11 cellular contexts compared by ENCODE assay signal in genomic region chr16:69327585-69328310, GRCh38. TPM values are rescaled to one million over a fixed set of nuclear protein-coding genes. Genes with fewer than 3 reads are reported as not detected.
DNase-seq lines count a peak whose midpoint lies in the region; ATAC-seq, FAIRE-seq and TF ChIP-seq lines count a peak whose summit lies in the region.
"Had no signal": no experiment of that assay in that cellular context is flagged by ENCODE, and none has a peak within 500 bp of the region (broad histone marks: within the 10 kb centered on the region; RNA-seq: fewer than 3 reads in every experiment).

No MANE protein-coding gene starts in this region.

- no peak for TF ChIP-seq CTCF in natural killer cell (IDR thresholded peaks at IDR 0.05)
- no peak for TF ChIP-seq CTCF in HepG2 (CRISPR knock-in tag; IDR thresholded peaks at IDR 0.05)
- no peak for TF ChIP-seq CTCF in GM20000 (IDR thresholded peaks at IDR 0.05; ENCODE audit: extremely low read depth, missing control alignments)

- peaks cover 5% of the 10 kb centered on the region for H3K36me3 Mint-ChIP-seq in natural killer cell treated with Interleukin-12 subunit alpha and Interleukin-12 subunit beta and Interleukin-15 and Interleukin-18, amount 100 ng/mL, for 72 hours
- no peaks in the 10 kb centered on the region for H3K36me3 Mint-ChIP-seq in natural killer cell
- H3K36me3 Mint-ChIP-seq in activated T-cell treated with anti-CD3 and anti-CD28 coated beads, Interleukin-2, amount 50 U/mL, for 24 hours (ENCODE audit: low read depth) = peaks cover 87% of the 10 kb centered on the region

- H3K27me3 ChIP-seq in HepG2 (ENCODE audit: control insufficient read depth in 1 of 2, insufficient read depth in 2 of 2, low read length in 2 of 2) (no peaks in the 10 kb centered on the region), aorta (ENCODE audit: control insufficient read depth in 1 of 2, insufficient read depth in 2 of 2, low read length in 1 of 2) (no peaks in the 10 kb centered on the region), small intestine (ENCODE audit: control insufficient read depth in 2 of 2, insufficient read depth in 2 of 2, low read length in 2 of 2) (no peaks in the 10 kb centered on the region)

- H3K4me2 ChIP-seq in HepG2 (ENCODE audit: low read depth, low read length) = peak overlapping the region; percentile 80

- BruUV-seq in HepG2 (replicated peaks; lab: Mats Ljungman, UMichigan) = no TSS peak

- 89% methylated on average over 14 of the region's 14 CpGs for WGBS in HepG2 (ENCODE audit: low lambda C conversion rate)
- 91 to 93% methylated on average over 14 of the region's 14 CpGs for WGBS in aorta, 2 donors
- WGBS in small intestine, 3 donors = 57 to 82% (median 69%) methylated on average over 14 of the region's 14 CpGs

- H3K9me3 ChIP-seq in HepG2 (ENCODE audit: low read length) (no peaks in the 10 kb centered on the region), aorta (ENCODE audit: control insufficient read depth, low read length) (no peaks in the 10 kb centered on the region), small intestine (ENCODE audit: control insufficient read depth, low read depth) (no peaks in the 10 kb centered on the region)

- H3K4me3 ChIP-seq in HepG2 (replicated peaks in 1 of 3; ENCODE audit: insufficient read depth in 1 of 3, low read depth in 2 of 3, low read length in 3 of 3) = peak overlapping the region in 2 of 3 experiments; percentile 84 to 88; a peak in 5 of 6 replicates
- no peak overlapping the region for H3K4me3 ChIP-seq in aorta (ENCODE audit: low read length in 2 of 2)
- no peak overlapping the region for H3K4me3 ChIP-seq in small intestine (ENCODE audit: low read depth in 1 of 2, low read length in 2 of 2)

- peaks cover 31% of the 10 kb centered on the region for H4K20me1 ChIP-seq in HepG2 (ENCODE audit: insufficient read depth, low read length)

- H3K4me1 Mint-ChIP-seq in natural killer cell treated with Interleukin-12 subunit alpha and Interleukin-12 subunit beta and Interleukin-15 and Interleukin-18, amount 100 ng/mL, for 72 hours (ENCODE audit: low read depth in 2 of 2) = peaks cover 23 to 25% of the 10 kb centered on the region in 2 donors
- peaks cover 14 to 24% of the 10 kb centered on the region in 2 donors for H3K4me1 Mint-ChIP-seq in natural killer cell
- peaks cover 58% of the 10 kb centered on the region for H3K4me1 Mint-ChIP-seq in activated T-cell treated with anti-CD3 and anti-CD28 coated beads, Interleukin-2, amount 50 U/mL, for 24 hours (ENCODE audit: low read depth)

- no peak for DNase-seq in natural killer cell treated with Interleukin-12 subunit alpha and Interleukin-12 subunit beta and Interleukin-15 and Interleukin-18, amount 100 ng/mL, for 72 hours (ENCODE audit: low spot score)
- no peak for DNase-seq in natural killer cell
- DNase-seq in activated T-cell treated with anti-CD3 and anti-CD28 coated beads, Interleukin-2, amount 50 U/mL, for 24 hours = peak; percentile 24
- DNase-seq in HepG2 (ENCODE audit: low spot score) = no peak
- peak; percentile 26 to 44 for DNase-seq in aorta
- no peak for DNase-seq in GM20000 (ENCODE audit: low spot score)
- DNase-seq in small intestine = no peak
- DNase-seq: effector memory CD8-positive, alpha-beta T cell; MV-4-11 had no signal

- H3K9me3 Mint-ChIP-seq in natural killer cell treated with Interleukin-12 subunit alpha and Interleukin-12 subunit beta and Interleukin-15 and Interleukin-18, amount 100 ng/mL, for 72 hours = no peaks in the 10 kb centered on the region
- H3K9me3 Mint-ChIP-seq in natural killer cell = no peaks in the 10 kb centered on the region
- H3K9me3 Mint-ChIP-seq in activated T-cell treated with anti-CD3 and anti-CD28 coated beads, Interleukin-2, amount 50 U/mL, for 24 hours = no peaks in the 10 kb centered on the region
- H3K9me3 Mint-ChIP-seq: effector memory CD8-positive, alpha-beta T cell had no signal

- H2AFZ ChIP-seq in HepG2 (ENCODE audit: low read length) = no peak overlapping the region

- peak overlapping the region; percentile 88 for H3K9ac ChIP-seq in HepG2 (ENCODE audit: insufficient read depth, low read depth, low read length)

- no peak for ATAC-seq in natural killer cell treated with Interleukin-12 subunit alpha and Interleukin-12 subunit beta and Interleukin-15 and Interleukin-18, amount 100 ng/mL, for 72 hours
- ATAC-seq in natural killer cell (no peak), HepG2 (no peak), aorta (ENCODE audit: low FRiP score) (no peak), HG03097 (IDR thresholded peaks at IDR 0.05; ENCODE audit: low FRiP score, unreplicated experiment) (no peak)
- ATAC-seq: effector memory CD8-positive, alpha-beta T cell had no signal

- no peak for TF ChIP-seq RAD21 in HepG2 (CRISPR knock-in tag; IDR thresholded peaks at IDR 0.05)

- H3K27me3 Mint-ChIP-seq in natural killer cell treated with Interleukin-12 subunit alpha and Interleukin-12 subunit beta and Interleukin-15 and Interleukin-18, amount 100 ng/mL, for 72 hours = no peaks in the 10 kb centered on the region
- no peaks in the 10 kb centered on the region for H3K27me3 Mint-ChIP-seq in natural killer cell (ENCODE audit: low read depth in 2 of 2)
- H3K27me3 Mint-ChIP-seq in activated T-cell treated with anti-CD3 and anti-CD28 coated beads, Interleukin-2, amount 50 U/mL, for 24 hours = no peaks in the 10 kb centered on the region
- H3K27me3 Mint-ChIP-seq: effector memory CD8-positive, alpha-beta T cell had no signal

- TF ChIP-seq EP300 in HepG2 (IDR thresholded peaks at IDR 0.05; ENCODE audit: low read depth in 2 of 2, low read length in 2 of 2) = no peak
- TF ChIP-seq EP300 in HepG2 (CRISPR knock-in tag; IDR thresholded peaks at IDR 0.05; ENCODE audit: borderline replicate concordance) = no peak

- H3K4me1 ChIP-seq in HepG2 (ENCODE audit: insufficient read depth, low read length) (peaks cover 65% of the 10 kb centered on the region), aorta (ENCODE audit: control insufficient read depth in 1 of 2, insufficient read depth in 2 of 2, low read length in 2 of 2) (no peaks in the 10 kb centered on the region), small intestine (ENCODE audit: control insufficient read depth in 2 of 2, insufficient read depth in 1 of 2, low read depth in 1 of 2, low read length in 1 of 2) (peaks cover 9 to 10% of the 10 kb centered on the region in 2 donors)

- no peak for FAIRE-seq in HepG2 (lab: Jason Lieb, UNC)
- FAIRE-seq in small intestine (lab: Jason Lieb, UNC) = no peak

- POLR2A ChIA-PET in HepG2 (lab: Yijun Ruan, JAX) = interaction anchor here (1.7 to 5.8 kb wide), 3 partner anchors 12 to 52 kb away, joined by 5 to 52 read pairs (median 5); partner anchors contain the start of genes COG8, NIP7 and TMED6

- H3K79me2 ChIP-seq in HepG2 (ENCODE audit: insufficient read depth, low read length) = peaks cover 62% of the 10 kb centered on the region

- H3K27ac Mint-ChIP-seq in natural killer cell treated with Interleukin-12 subunit alpha and Interleukin-12 subunit beta and Interleukin-15 and Interleukin-18, amount 100 ng/mL, for 72 hours = no peak overlapping the region
- H3K27ac Mint-ChIP-seq in natural killer cell = peak overlapping the region in 1 of 2 donors; percentile 27
- H3K27ac Mint-ChIP-seq in activated T-cell treated with anti-CD3 and anti-CD28 coated beads, Interleukin-2, amount 50 U/mL, for 24 hours = peak overlapping the region; percentile 90

- peak overlapping the region; percentile 79 for H3K4me3 Mint-ChIP-seq in natural killer cell treated with Interleukin-12 subunit alpha and Interleukin-12 subunit beta and Interleukin-15 and Interleukin-18, amount 100 ng/mL, for 72 hours
- no peak overlapping the region for H3K4me3 Mint-ChIP-seq in natural killer cell
- peak overlapping the region; percentile 87 for H3K4me3 Mint-ChIP-seq in activated T-cell treated with anti-CD3 and anti-CD28 coated beads, Interleukin-2, amount 50 U/mL, for 24 hours

- H3K27ac ChIP-seq in HepG2 (ENCODE audit: extremely low read length, insufficient read depth, low read length) (peak overlapping the region; percentile 68), aorta (ENCODE audit: low read depth in 1 of 2, low read length in 2 of 2) (no peak overlapping the region), small intestine (ENCODE audit: low read depth in 1 of 2, low read length in 1 of 2) (no peak overlapping the region)

- peaks cover 18 to 40% of the 10 kb centered on the region in 2 experiments for H3K36me3 ChIP-seq in HepG2 (replicated peaks in 1 of 2; ENCODE audit: control insufficient read depth in 1 of 2, insufficient read depth in 2 of 2, low read length in 2 of 2)
- peaks cover 0 to 10% of the 10 kb centered on the region in 2 donors for H3K36me3 ChIP-seq in aorta (ENCODE audit: control insufficient read depth in 1 of 2, insufficient read depth in 2 of 2, low read length in 1 of 2)
- H3K36me3 ChIP-seq in small intestine (ENCODE audit: control insufficient read depth in 2 of 2, insufficient read depth in 2 of 2, low read length in 2 of 2) = peaks cover 8 to 9% of the 10 kb centered on the region in 2 donors

- intact Hi-C loops in natural killer cell (cut with micrococcal nuclease) (loop anchor here (10.0 kb wide), 1 partner anchor 127 kb away; no protein-coding TSS in a partner anchor), HepG2 (cut with micrococcal nuclease; ENCODE audit: unreplicated experiment) (loop anchor here (2.0 kb wide), 1 partner anchor 17 kb away; the partner anchor contains the start of gene VPS4A), aorta (cut with DNase I) (no loop called here)

- CTCF ChIA-PET in HepG2 (lab: Yijun Ruan, JAX; ENCODE audit: low intra/inter-chr PET ratio, low total read pairs) = no interaction called here

- peak in 1 of 2 experiments; percentile 2; a peak in 1 of 4 replicates for TF ChIP-seq POLR2A in HepG2 (IDR thresholded peaks at IDR 0.05; ENCODE audit: insufficient read depth in 1 of 2, low read depth in 2 of 2, low read length in 2 of 2)

- in situ Hi-C loops in HepG2 (cut with HindIII; ENCODE audit: extremely low pct_ligation_motif_present, low pct_unique_long_range_greater_than_20kb) = no loop called here

RNA-seq across cellular contexts. Expression of gene PDF, which starts 2.6 kb away (rescaled TPM):
- 10 to 100 TPM; 15.6 to 26.9 TPM for total RNA-seq in natural killer cell treated with Interleukin-12 subunit alpha and Interleukin-12 subunit beta and Interleukin-15 and Interleukin-18, amount 100 ng/mL, for 72 hours
- total RNA-seq in natural killer cell (1 to 10 TPM; 3.0 to 5.7 (median 4.6) TPM), HepG2 (2016; rRNA removed; fragmentation: Illumina TruSeq; extraction: Trizol) (26.8 and 48.8 TPM in 2 replicates), aorta (1 to 10 TPM; 5.7 to 6.0 TPM)
- 18.2 and 24.6 TPM in 2 replicates for total RNA-seq in HepG2 (2016; cell fraction: cytosol; rRNA removed; fragmentation: Illumina TruSeq; extraction: Trizol; ENCODE audit: low read depth)
- 28.5 and 44.0 TPM in 2 replicates for total RNA-seq in HepG2 (2016; cell fraction: insoluble cytoplasmic fraction; rRNA removed; fragmentation: Illumina TruSeq; extraction: Trizol)
- 38.4 and 44.7 TPM in 2 replicates for total RNA-seq in HepG2 (2016; cell fraction: membrane; rRNA removed; fragmentation: Illumina TruSeq; extraction: Trizol)
- total RNA-seq in HepG2 (2016; cell fraction: nucleus; rRNA removed; fragmentation: Illumina TruSeq; extraction: Trizol) = 29.9 and 30.3 TPM in 2 replicates
- polyA plus RNA-seq in HepG2 (2011; rRNA removed) (12.4 and 15.5 TPM in 2 replicates), aorta (1 to 10 TPM; 3.6 to 4.0 TPM), small intestine (10 to 100 TPM in 1 of 3 donors, 1 to 10 TPM in 2; 3.8 to 18.1 (median 4.6) TPM)
- 22.8 and 23.1 TPM in 2 replicates for polyA plus RNA-seq in HepG2 (2011; cell fraction: cytosol; rRNA removed)
- polyA plus RNA-seq in HepG2 (2011; cell fraction: nucleus; rRNA removed) = 24.7 and 25.0 TPM in 2 replicates
- 6.4 and 8.7 TPM in 2 replicates for polyA plus RNA-seq in HepG2 (2012)
- 23.5 and 29.1 TPM in 2 replicates for polyA plus RNA-seq in HepG2 (2016; cell fraction: cytosol; fragmentation: Illumina TruSeq; extraction: Trizol; ENCODE audit: low read depth)
- 23.7 and 27.1 TPM in 2 replicates for polyA plus RNA-seq in HepG2 (2016; cell fraction: insoluble cytoplasmic fraction; fragmentation: Illumina TruSeq; extraction: Trizol; ENCODE audit: low read depth)
- polyA plus RNA-seq in HepG2 (2016; cell fraction: membrane; fragmentation: Illumina TruSeq; extraction: Trizol; ENCODE audit: low read depth) = 21.1 and 25.6 TPM in 2 replicates
- 37.8 and 54.6 TPM in 2 replicates for polyA plus RNA-seq in HepG2 (2016; cell fraction: nucleus; fragmentation: Illumina TruSeq; extraction: Trizol; ENCODE audit: insufficient read depth, low read depth)
- polyA minus RNA-seq in HepG2 (2011; rRNA and poly(A)+ RNA removed; ENCODE audit: low replicate concordance) = 4.4 and 16.0 TPM in 2 replicates
- 15.6 and 19.5 TPM in 2 replicates for polyA minus RNA-seq in HepG2 (2011; cell fraction: cytosol; rRNA and poly(A)+ RNA removed)
- polyA minus RNA-seq in HepG2 (2011; cell fraction: nucleus; rRNA and poly(A)+ RNA removed) = 6.3 and 19.4 TPM in 2 replicates

RNA-seq across cellular contexts. Expression of gene COG8, which starts 11.6 kb away (rescaled TPM):
- 10 to 100 TPM; 29.6 to 39.0 TPM for total RNA-seq in natural killer cell treated with Interleukin-12 subunit alpha and Interleukin-12 subunit beta and Interleukin-15 and Interleukin-18, amount 100 ng/mL, for 72 hours
- total RNA-seq in natural killer cell (10 to 100 TPM; 26.3 to 34.6 (median 29.0) TPM), HepG2 (2016; rRNA removed; fragmentation: Illumina TruSeq; extraction: Trizol) (52.1 and 55.3 TPM in 2 replicates), aorta (10 to 100 TPM; 21.5 to 29.4 TPM)
- total RNA-seq in HepG2 (2016; cell fraction: cytosol; rRNA removed; fragmentation: Illumina TruSeq; extraction: Trizol; ENCODE audit: low read depth) = 10.7 and 10.9 TPM in 2 replicates
- total RNA-seq in HepG2 (2016; cell fraction: insoluble cytoplasmic fraction; rRNA removed; fragmentation: Illumina TruSeq; extraction: Trizol) = 51.4 and 55.0 TPM in 2 replicates
- total RNA-seq in HepG2 (2016; cell fraction: membrane; rRNA removed; fragmentation: Illumina TruSeq; extraction: Trizol) = 19.3 and 21.7 TPM in 2 replicates
- 36.9 and 39.9 TPM in 2 replicates for total RNA-seq in HepG2 (2016; cell fraction: nucleus; rRNA removed; fragmentation: Illumina TruSeq; extraction: Trizol)
- polyA plus RNA-seq in HepG2 (2011; rRNA removed) (45.5 and 53.9 TPM in 2 replicates), aorta (10 to 100 TPM in 1 of 2 donors, 1 to 10 TPM in 1; 5.3 to 16.5 TPM), small intestine (10 to 100 TPM; 13.0 to 24.0 (median 14.5) TPM)
- polyA plus RNA-seq in HepG2 (2011; cell fraction: cytosol; rRNA removed) = 41.6 and 42.2 TPM in 2 replicates
- polyA plus RNA-seq in HepG2 (2011; cell fraction: nucleus; rRNA removed) = 54.2 and 55.8 TPM in 2 replicates
- 25.6 and 25.8 TPM in 2 replicates for polyA plus RNA-seq in HepG2 (2012)
- polyA plus RNA-seq in HepG2 (2016; cell fraction: cytosol; fragmentation: Illumina TruSeq; extraction: Trizol; ENCODE audit: low read depth) = 4.5 and 4.6 TPM in 2 replicates
- polyA plus RNA-seq in HepG2 (2016; cell fraction: insoluble cytoplasmic fraction; fragmentation: Illumina TruSeq; extraction: Trizol; ENCODE audit: low read depth) = 43.6 and 45.3 TPM in 2 replicates
- polyA plus RNA-seq in HepG2 (2016; cell fraction: membrane; fragmentation: Illumina TruSeq; extraction: Trizol; ENCODE audit: low read depth) = 8.1 and 10.3 TPM in 2 replicates
- 58.0 and 62.4 TPM in 2 replicates for polyA plus RNA-seq in HepG2 (2016; cell fraction: nucleus; fragmentation: Illumina TruSeq; extraction: Trizol; ENCODE audit: insufficient read depth, low read depth)
- 107 and 148 TPM in 2 replicates for polyA minus RNA-seq in HepG2 (2011; rRNA and poly(A)+ RNA removed; ENCODE audit: low replicate concordance)
- polyA minus RNA-seq in HepG2 (2011; cell fraction: cytosol; rRNA and poly(A)+ RNA removed) = 58.2 and 58.3 TPM in 2 replicates
- 63.6 and 70.5 TPM in 2 replicates for polyA minus RNA-seq in HepG2 (2011; cell fraction: nucleus; rRNA and poly(A)+ RNA removed)

RNA-seq across cellular contexts. Expression of gene NIP7, which starts 11.8 kb away (rescaled TPM):
- 10 to 100 TPM; 52.3 to 82.8 TPM for total RNA-seq in natural killer cell treated with Interleukin-12 subunit alpha and Interleukin-12 subunit beta and Interleukin-15 and Interleukin-18, amount 100 ng/mL, for 72 hours
- total RNA-seq in natural killer cell (10 to 100 TPM; 33.7 to 41.8 (median 37.7) TPM), HepG2 (2016; rRNA removed; fragmentation: Illumina TruSeq; extraction: Trizol) (114 and 144 TPM in 2 replicates), aorta (10 to 100 TPM; 11.5 to 21.3 TPM)
- total RNA-seq in HepG2 (2016; cell fraction: cytosol; rRNA removed; fragmentation: Illumina TruSeq; extraction: Trizol; ENCODE audit: low read depth) = 18.2 and 22.3 TPM in 2 replicates
- 111 and 158 TPM in 2 replicates for total RNA-seq in HepG2 (2016; cell fraction: insoluble cytoplasmic fraction; rRNA removed; fragmentation: Illumina TruSeq; extraction: Trizol)
- total RNA-seq in HepG2 (2016; cell fraction: membrane; rRNA removed; fragmentation: Illumina TruSeq; extraction: Trizol) = 44.6 and 49.9 TPM in 2 replicates
- total RNA-seq in HepG2 (2016; cell fraction: nucleus; rRNA removed; fragmentation: Illumina TruSeq; extraction: Trizol) = 41.5 and 45.6 TPM in 2 replicates
- polyA plus RNA-seq in HepG2 (2011; rRNA removed) (14.0 and 15.3 TPM in 2 replicates), aorta (10 to 100 TPM in 1 of 2 donors, 1 to 10 TPM in 1; 7.1 to 14.5 TPM), small intestine (10 to 100 TPM; 15.1 to 16.4 (median 15.2) TPM)
- polyA plus RNA-seq in HepG2 (2011; cell fraction: cytosol; rRNA removed) = 14.2 and 20.2 TPM in 2 replicates
- 6.7 and 10.3 TPM in 2 replicates for polyA plus RNA-seq in HepG2 (2011; cell fraction: nucleus; rRNA removed)
- polyA plus RNA-seq in HepG2 (2012) = 36.0 and 46.6 TPM in 2 replicates
- 8.3 and 9.9 TPM in 2 replicates for polyA plus RNA-seq in HepG2 (2016; cell fraction: cytosol; fragmentation: Illumina TruSeq; extraction: Trizol; ENCODE audit: low read depth)
- 140 and 161 TPM in 2 replicates for polyA plus RNA-seq in HepG2 (2016; cell fraction: insoluble cytoplasmic fraction; fragmentation: Illumina TruSeq; extraction: Trizol; ENCODE audit: low read depth)
- polyA plus RNA-seq in HepG2 (2016; cell fraction: membrane; fragmentation: Illumina TruSeq; extraction: Trizol; ENCODE audit: low read depth) = 25.6 and 25.8 TPM in 2 replicates
- polyA plus RNA-seq in HepG2 (2016; cell fraction: nucleus; fragmentation: Illumina TruSeq; extraction: Trizol; ENCODE audit: insufficient read depth, low read depth) = 69.5 and 74.1 TPM in 2 replicates
- 18.1 and 22.6 TPM in 2 replicates for polyA minus RNA-seq in HepG2 (2011; rRNA and poly(A)+ RNA removed; ENCODE audit: low replicate concordance)
- polyA minus RNA-seq in HepG2 (2011; cell fraction: cytosol; rRNA and poly(A)+ RNA removed) = 14.7 and 15.0 TPM in 2 replicates
- polyA minus RNA-seq in HepG2 (2011; cell fraction: nucleus; rRNA and poly(A)+ RNA removed) = 21.9 and 26.0 TPM in 2 replicates

RNA-seq across cellular contexts. Expression of gene VPS4A, which starts 16.6 kb away (rescaled TPM):
- 10 to 100 TPM; 41.5 to 45.8 TPM for total RNA-seq in natural killer cell treated with Interleukin-12 subunit alpha and Interleukin-12 subunit beta and Interleukin-15 and Interleukin-18, amount 100 ng/mL, for 72 hours
- 10 to 100 TPM; 60.5 to 71.5 (median 62.5) TPM for total RNA-seq in natural killer cell
- 21.0 and 27.9 TPM in 2 replicates for total RNA-seq in HepG2 (2016; rRNA removed; fragmentation: Illumina TruSeq; extraction: Trizol)
- 22.9 and 26.6 TPM in 2 replicates for total RNA-seq in HepG2 (2016; cell fraction: cytosol; rRNA removed; fragmentation: Illumina TruSeq; extraction: Trizol; ENCODE audit: low read depth)
- 20.6 and 26.3 TPM in 2 replicates for total RNA-seq in HepG2 (2016; cell fraction: insoluble cytoplasmic fraction; rRNA removed; fragmentation: Illumina TruSeq; extraction: Trizol)
- 35.0 and 37.1 TPM in 2 replicates for total RNA-seq in HepG2 (2016; cell fraction: membrane; rRNA removed; fragmentation: Illumina TruSeq; extraction: Trizol)
- total RNA-seq in HepG2 (2016; cell fraction: nucleus; rRNA removed; fragmentation: Illumina TruSeq; extraction: Trizol) = 20.1 and 24.2 TPM in 2 replicates
- polyA plus RNA-seq in HepG2 (2011; rRNA removed) = 13.2 and 15.7 TPM in 2 replicates
- 13.5 TPM in 2 replicates for polyA plus RNA-seq in HepG2 (2011; cell fraction: cytosol; rRNA removed)
- 19.8 and 23.6 TPM in 2 replicates for polyA plus RNA-seq in HepG2 (2011; cell fraction: nucleus; rRNA removed)
- polyA plus RNA-seq in HepG2 (2012) = 35.1 and 39.0 TPM in 2 replicates
- 17.7 and 22.9 TPM in 2 replicates for polyA plus RNA-seq in HepG2 (2016; cell fraction: cytosol; fragmentation: Illumina TruSeq; extraction: Trizol; ENCODE audit: low read depth)
- polyA plus RNA-seq in HepG2 (2016; cell fraction: insoluble cytoplasmic fraction; fragmentation: Illumina TruSeq; extraction: Trizol; ENCODE audit: low read depth) = 25.9 and 27.3 TPM in 2 replicates
- 29.1 and 33.5 TPM in 2 replicates for polyA plus RNA-seq in HepG2 (2016; cell fraction: membrane; fragmentation: Illumina TruSeq; extraction: Trizol; ENCODE audit: low read depth)
- 40.5 and 45.1 TPM in 2 replicates for polyA plus RNA-seq in HepG2 (2016; cell fraction: nucleus; fragmentation: Illumina TruSeq; extraction: Trizol; ENCODE audit: insufficient read depth, low read depth)
- 26.2 and 31.9 TPM in 2 replicates for polyA minus RNA-seq in HepG2 (2011; rRNA and poly(A)+ RNA removed; ENCODE audit: low replicate concordance)
- 8.4 and 11.2 TPM in 2 replicates for polyA minus RNA-seq in HepG2 (2011; cell fraction: cytosol; rRNA and poly(A)+ RNA removed)
- 15.3 and 19.3 TPM in 2 replicates for polyA minus RNA-seq in HepG2 (2011; cell fraction: nucleus; rRNA and poly(A)+ RNA removed)
- 10 to 100 TPM; 28.6 to 30.0 TPM for total RNA-seq in aorta
- polyA plus RNA-seq in aorta = 10 to 100 TPM; 25.4 to 44.6 TPM
- polyA plus RNA-seq in small intestine = 10 to 100 TPM; 23.0 to 42.7 (median 40.5) TPM

RNA-seq across cellular contexts. Expression of gene TMED6, which starts 23.8 kb away (rescaled TPM):
- 1 to 10 TPM; 1.5 to 5.0 TPM for total RNA-seq in natural killer cell treated with Interleukin-12 subunit alpha and Interleukin-12 subunit beta and Interleukin-15 and Interleukin-18, amount 100 ng/mL, for 72 hours
- 1 to 10 TPM; 1.4 to 1.8 (median 1.6) TPM for total RNA-seq in natural killer cell
- 6.4 and 14.4 TPM in 2 replicates for total RNA-seq in HepG2 (2016; rRNA removed; fragmentation: Illumina TruSeq; extraction: Trizol)
- 2.9 and 4.8 TPM in 2 replicates for total RNA-seq in HepG2 (2016; cell fraction: cytosol; rRNA removed; fragmentation: Illumina TruSeq; extraction: Trizol; ENCODE audit: low read depth)
- 9.7 and 13.1 TPM in 2 replicates for total RNA-seq in HepG2 (2016; cell fraction: insoluble cytoplasmic fraction; rRNA removed; fragmentation: Illumina TruSeq; extraction: Trizol)
- 4.0 and 4.4 TPM in 2 replicates for total RNA-seq in HepG2 (2016; cell fraction: membrane; rRNA removed; fragmentation: Illumina TruSeq; extraction: Trizol)
- 9.6 and 11.2 TPM in 2 replicates for total RNA-seq in HepG2 (2016; cell fraction: nucleus; rRNA removed; fragmentation: Illumina TruSeq; extraction: Trizol)
- polyA plus RNA-seq in HepG2 (2011; rRNA removed) = 9.8 and 10.5 TPM in 2 replicates
- polyA plus RNA-seq in HepG2 (2011; cell fraction: cytosol; rRNA removed) = 8.0 and 12.8 TPM in 2 replicates
- 3.0 and 4.5 TPM in 2 replicates for polyA plus RNA-seq in HepG2 (2011; cell fraction: nucleus; rRNA removed)
- polyA plus RNA-seq in HepG2 (2012) = 6.0 and 10.3 TPM in 2 replicates
- 3.8 and 4.3 TPM in 2 replicates for polyA plus RNA-seq in HepG2 (2016; cell fraction: cytosol; fragmentation: Illumina TruSeq; extraction: Trizol; ENCODE audit: low read depth)
- 7.5 and 10.5 TPM in 2 replicates for polyA plus RNA-seq in HepG2 (2016; cell fraction: insoluble cytoplasmic fraction; fragmentation: Illumina TruSeq; extraction: Trizol; ENCODE audit: low read depth)
- 3.5 and 4.2 TPM in 2 replicates for polyA plus RNA-seq in HepG2 (2016; cell fraction: membrane; fragmentation: Illumina TruSeq; extraction: Trizol; ENCODE audit: low read depth)
- 17.8 and 20.3 TPM in 2 replicates for polyA plus RNA-seq in HepG2 (2016; cell fraction: nucleus; fragmentation: Illumina TruSeq; extraction: Trizol; ENCODE audit: insufficient read depth, low read depth)
- polyA minus RNA-seq in HepG2 (2011; rRNA and poly(A)+ RNA removed; ENCODE audit: low replicate concordance) = 1.3 and 10.3 TPM in 2 replicates
- 1.6 and 2.7 TPM in 2 replicates for polyA minus RNA-seq in HepG2 (2011; cell fraction: cytosol; rRNA and poly(A)+ RNA removed)
- 6.2 and 6.7 TPM in 2 replicates for polyA minus RNA-seq in HepG2 (2011; cell fraction: nucleus; rRNA and poly(A)+ RNA removed)
- 1 to 10 TPM in 1 of 2 donors, under 1 TPM in 1; 0.84 to 1.1 TPM for total RNA-seq in aorta
- polyA plus RNA-seq in aorta = not detected
- polyA plus RNA-seq in small intestine = 1 to 10 TPM in 2 of 3 donors, not detected in 1; 5.6 to 5.7 TPM
- polyA plus RNA-seq: BJ had no signal

Comparison
In these comparisons a context has a peak if more than half of its experiments do, and no peak if none do; other contexts are left out.
1. DNase-seq: peak in activated T-cell treated with anti-CD3 and anti-CD28 coated beads, Interleukin-2, amount 50 U/mL, for 24 hours (single experiment) and aorta (2 of 2); none in natural killer cell treated with Interleukin-12 subunit alpha and Interleukin-12 subunit beta and Interleukin-15 and Interleukin-18, amount 100 ng/mL, for 72 hours (single experiment), natural killer cell (single experiment), HepG2 (single experiment), GM20000 (single experiment) and small intestine (single experiment).
2. H3K4me3 ChIP-seq: peak in HepG2 (2 of 3); none in aorta (0 of 2) and small intestine (0 of 2).
3. intact Hi-C loops: an anchor here in natural killer cell (10.0 kb wide) and HepG2 (2.0 kb wide); none called in aorta.